Comparison of ENCODE assay signal across 34 cellular contexts in the genomic region with DNA sequence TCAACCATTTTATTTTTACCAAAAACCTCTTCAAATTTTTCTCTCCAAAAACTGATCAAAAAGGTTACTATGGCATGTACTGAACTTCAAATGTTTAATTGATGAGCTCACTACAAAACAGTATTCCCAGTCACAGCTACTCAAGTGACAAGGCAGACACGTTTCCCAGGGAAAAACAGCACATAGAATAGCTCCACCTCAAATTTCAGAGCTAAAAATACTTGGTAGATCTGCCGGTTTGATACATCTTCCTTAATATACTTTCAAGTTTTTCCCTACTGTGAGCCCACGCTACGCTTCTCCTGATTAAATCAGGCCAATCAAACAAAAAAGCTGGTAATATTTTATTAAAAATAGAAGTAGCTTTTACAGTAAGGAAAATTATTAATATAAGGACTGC.
"Had no signal": no experiment of that assay in that cellular context is flagged by ENCODE, and none has a peak within 500 bp of the region (broad histone marks: within the 10 kb centered on the region; RNA-seq: fewer than 3 reads in every experiment).

No MANE protein-coding gene starts in this region.

- H3K27ac ChIP-seq: KMS-11 had no signal

- H3K27me3 ChIP-seq: MG63 had no signal

- H3K9ac ChIP-seq: KMS-11 had no signal

- H3K4me2 ChIP-seq: KMS-11 had no signal

- H3K36me3 ChIP-seq: MG63 had no signal

- DNase-seq: Karpas-422, Kasumi-1, MG63, MM.1S, MV-4-11, NCI-H1048, NCI-H1092, NCI-H1092 treated with DMSO at 0.1 percent for 48 hours, NCI-H1105, NCI-H1105 treated with DMSO at 0.1 percent for 48 hours, NCI-H1417, NCI-H1417 treated with DMSO at 0.1 percent for 48 hours, NCI-H1436, NCI-H1436 treated with DMSO at 0.1 percent for 48 hours, NCI-H146, NCI-H1694, NCI-H1694 treated with DMSO at 0.1 percent for 48 hours, NCI-H187, NCI-H187 treated with DMSO at 0.1 percent for 48 hours, NCI-H1930, NCI-H2029, NCI-H2029 treated with DMSO at 0.1 percent for 48 hours, NCI-H2081, NCI-H2081 treated with DMSO at 0.1 percent for 48 hours, NCI-H2107, NCI-H2171, NCI-H2171 treated with DMSO at 0.1 percent for 48 hours, NCI-H2227 treated with DMSO at 0.1 percent for 48 hours, NCI-H226, NCI-H345, NCI-H446, NCI-H446 treated with DMSO at 0.1 percent for 48 hours, NCI-H510A had no signal

- H3K4me3 ChIP-seq: MG63 had no signal
